Comparison of ENCODE assay signal across 19 cellular contexts in genomic region chr7:100682228-100682741, GRCh38. TPM values are rescaled to one million over a fixed set of nuclear protein-coding genes. Genes with fewer than 3 reads are reported as not detected.
A peak's percentile ranks its signal among the peaks of the same experiment; 100 is the strongest.
DNase-seq lines count a peak whose midpoint lies in the region; ATAC-seq and TF ChIP-seq lines count a peak whose summit lies in the region.
"Had no signal": no experiment of that assay in that cellular context is flagged by ENCODE, and none has a peak within 500 bp of the region (broad histone marks: within the 10 kb centered on the region; RNA-seq: fewer than 3 reads in every experiment).

No MANE protein-coding gene starts in this region.

- H3K9ac ChIP-seq in IMR-90 (ENCODE audit: low read depth, low read length): no peak overlapping the region
- H3K9ac ChIP-seq in neuronal stem cell (ENCODE audit: low read depth, low read length, poor library complexity): peak overlapping the region; percentile 4
- H3K9ac ChIP-seq in H9 (ENCODE audit: extremely low read depth, insufficient read length, low read length): no peak overlapping the region

- BruUV-seq in IMR-90 (replicated peaks; lab: Mats Ljungman, UMichigan): no TSS peak

- H3K79me1 ChIP-seq in IMR-90 (ENCODE audit: low read depth in 1 of 2, low read length in 2 of 2) (peaks cover 6 to 34% of the 10 kb centered on the region in 2 experiments; a peak in 3 of 4 replicates), neuronal stem cell (ENCODE audit: low read depth, low read length) (peaks cover 19% of the 10 kb centered on the region), H9 (ENCODE audit: insufficient read depth, low read depth, low read length, poor library complexity, severe bottlenecking) (no peaks in the 10 kb centered on the region)

- no peaks in the 10 kb centered on the region for H3K9me1 ChIP-seq in IMR-90 (ENCODE audit: insufficient read depth, low read length)

- H4K20me1 ChIP-seq in IMR-90 (ENCODE audit: insufficient read depth, low read length) (peaks cover 41% of the 10 kb centered on the region), H9 (ENCODE audit: control insufficient read depth, insufficient read depth, insufficient read length) (no peaks in the 10 kb centered on the region)

- no peak for TF ChIP-seq RAD21 in IMR-90 (IDR thresholded peaks at IDR 0.05; ENCODE audit: low read length)

- no peaks in the 10 kb centered on the region for H3K27me3 ChIP-seq in IMR-90 (ENCODE audit: control insufficient read depth, insufficient read depth, low read length)
- no peaks in the 10 kb centered on the region for H3K27me3 ChIP-seq in neuronal stem cell (ENCODE audit: control insufficient read depth in 3 of 3, insufficient read depth in 3 of 3, low read depth in 1 of 3, low read length in 3 of 3)
- H3K27me3 ChIP-seq in H9 (ENCODE audit: insufficient read depth, low read length): no peaks in the 10 kb centered on the region
- H3K27me3 ChIP-seq: right lobe of liver, SJSA1, stomach had no signal

- H4K8ac ChIP-seq in IMR-90 (ENCODE audit: low read depth in 2 of 2, low read length in 2 of 2) (no peak overlapping the region), neuronal stem cell (ENCODE audit: low read depth, low read length) (peak overlapping the region; percentile 17), H9 (replicated peaks; ENCODE audit: insufficient read length, low read depth, low read length) (no peak overlapping the region)

- no peaks in the 10 kb centered on the region for H3K23me2 ChIP-seq in H9 (ENCODE audit: insufficient read length, low read depth, low read length, poor library complexity, severe bottlenecking)

- peak overlapping the region; percentile 17 for H2AFZ ChIP-seq in IMR-90 (replicated peaks; ENCODE audit: low read length, poor library complexity)
- H2AFZ ChIP-seq in neuronal stem cell (ENCODE audit: low read length): no peak overlapping the region
- no peak overlapping the region for H2AFZ ChIP-seq in H9 (ENCODE audit: low read length)

- no peak overlapping the region for H2BK20ac ChIP-seq in IMR-90 (ENCODE audit: low read depth, low read length)
- no peak overlapping the region for H2BK20ac ChIP-seq in H9 (ENCODE audit: low read depth, low read length, poor library complexity, severe bottlenecking)

- H4K5ac ChIP-seq in IMR-90 (ENCODE audit: low read depth, low read length) (no peak overlapping the region), H9 (ENCODE audit: insufficient read length, low read depth, low read length) (no peak overlapping the region)

- TF ChIP-seq POLR2A in IMR-90 (IDR thresholded peaks at IDR 0.05; ENCODE audit: low read depth, low read length): no peak

- H3K4me1 ChIP-seq in IMR-90 (ENCODE audit: control insufficient read depth, insufficient read depth, low read length) (peaks cover 5% of the 10 kb centered on the region; the same call in 1 of the 2 replicates), neuronal stem cell (ENCODE audit: control insufficient read depth in 2 of 2, insufficient read depth in 1 of 2, low read depth in 1 of 2, low read length in 2 of 2) (peaks cover 0 to 2% of the 10 kb centered on the region in 2 donors), H9 (ENCODE audit: insufficient read depth, low read length) (no peaks in the 10 kb centered on the region)

- H3K4me3 Mint-ChIP-seq in T-helper 2 cell treated with Interferon-gamma antibody and Interleukin-4, amounts not matched to agents 5 μg/mL and 100 μg/mL, for 36 hours: no peak overlapping the region
- H3K4me3 Mint-ChIP-seq in H9: no peak overlapping the region
- H3K4me3 Mint-ChIP-seq: activated T-cell treated with anti-CD3 and anti-CD28 coated beads, Interleukin-2, amount 50 U/mL, for 72 hours; CD14-positive monocyte had no signal

- H2AK5ac ChIP-seq in IMR-90 (ENCODE audit: low read depth, low read length) (no peak overlapping the region), neuronal stem cell (ENCODE audit: low read depth, low read length) (no peak overlapping the region), H9 (ENCODE audit: insufficient read length, low read length) (no peak overlapping the region)

- H2BK15ac ChIP-seq in IMR-90 (ENCODE audit: low read depth, low read length): no peak overlapping the region
- no peak overlapping the region for H2BK15ac ChIP-seq in neuronal stem cell (ENCODE audit: low read length)
- H2BK15ac ChIP-seq in H9 (ENCODE audit: low read depth, low read length): no peak overlapping the region

- no peak overlapping the region for H2BK120ac ChIP-seq in IMR-90 (ENCODE audit: low read depth, low read length)
- no peak overlapping the region for H2BK120ac ChIP-seq in neuronal stem cell (ENCODE audit: low read depth, low read length)
- H2BK120ac ChIP-seq in H9 (ENCODE audit: low read depth, low read length, poor library complexity, severe bottlenecking): no peak overlapping the region

- peak; percentile 70 for DNase-seq in EL
- peak; percentile 45 for DNase-seq in IMR-90
- peak; percentile 53 for DNase-seq in astrocyte of the spinal cord (ENCODE audit: low read depth, low spot score)
- DNase-seq in neuronal stem cell (ENCODE audit: low spot score): no peak
- DNase-seq in T-helper 2 cell treated with Interferon-gamma antibody and Interleukin-4, amounts not matched to agents 5 μg/mL and 100 μg/mL, for 36 hours (ENCODE audit: low spot score): no peak
- no peak for DNase-seq in H9
- no peak for DNase-seq in GM10266 (ENCODE audit: extremely low spot score)
- DNase-seq: activated T-cell treated with anti-CD3 and anti-CD28 coated beads, Interleukin-2, amount 50 U/mL, for 72 hours; DND-41; Karpas-422; naive thymus-derived CD8-positive, alpha-beta T cell; NCI-H187 treated with DMSO at 0.1 percent for 48 hours; NCI-H748 treated with DMSO at 0.1 percent for 48 hours; stomach had no signal

- H3K36me3 ChIP-seq in IMR-90 (ENCODE audit: control insufficient read depth, insufficient read depth, low read length): peaks cover 91% of the 10 kb centered on the region
- H3K36me3 ChIP-seq in neuronal stem cell (replicated peaks in 1 of 2; ENCODE audit: control insufficient read depth in 2 of 2, insufficient read depth in 2 of 2, low read length in 2 of 2): peaks cover 68 to 100% of the 10 kb centered on the region in 2 donors

- ATAC-seq in IMR-90 (ENCODE audit: low read depth): peak; percentile 18; the same call in 1 of the 2 replicates
- no peak for ATAC-seq in HG03175 (IDR thresholded peaks at IDR 0.05; ENCODE audit: unreplicated experiment)
- ATAC-seq: lower lobe of right lung, right lobe of liver had no signal

- CTCF ChIA-PET in IMR-90 (lab: Yijun Ruan, JAX): no interaction called here

- H3K4ac ChIP-seq in IMR-90 (ENCODE audit: low read depth, low read length): no peak overlapping the region
- no peak overlapping the region for H3K4ac ChIP-seq in neuronal stem cell (ENCODE audit: low read length)
- no peak overlapping the region for H3K4ac ChIP-seq in H9 (ENCODE audit: low read depth, low read length)

- H3K56ac ChIP-seq in IMR-90 (ENCODE audit: extremely low read depth, insufficient read depth, low read length): no peak overlapping the region
- no peak overlapping the region for H3K56ac ChIP-seq in H9 (ENCODE audit: insufficient read length, low read depth, low read length)

- H3K36me3 Mint-ChIP-seq in T-helper 2 cell treated with Interferon-gamma antibody and Interleukin-4, amounts not matched to agents 5 μg/mL and 100 μg/mL, for 36 hours (ENCODE audit: low read depth): peaks cover 36% of the 10 kb centered on the region
- H3K36me3 Mint-ChIP-seq in H9 (ENCODE audit: insufficient read depth in 1 of 3, low read depth in 3 of 3): peaks cover 25 to 76% (median 73%) of the 10 kb centered on the region in 3 experiments

- H3K4me1 Mint-ChIP-seq in T-helper 2 cell treated with Interferon-gamma antibody and Interleukin-4, amounts not matched to agents 5 μg/mL and 100 μg/mL, for 36 hours (ENCODE audit: low read depth): peaks cover 8% of the 10 kb centered on the region
- peaks cover 2 to 14% of the 10 kb centered on the region in 2 experiments; a peak in 3 of 4 replicates for H3K4me1 Mint-ChIP-seq in H9

- H3K23ac ChIP-seq in IMR-90 (ENCODE audit: low read depth, low read length): no peak overlapping the region
- peak overlapping the region; percentile 73 for H3K23ac ChIP-seq in neuronal stem cell (ENCODE audit: low read depth, low read length, poor library complexity)
- no peak overlapping the region for H3K23ac ChIP-seq in H9 (ENCODE audit: insufficient read length, low read depth, low read length)

- no peaks in the 10 kb centered on the region for H3K9me3 Mint-ChIP-seq in T-helper 2 cell treated with Interferon-gamma antibody and Interleukin-4, amounts not matched to agents 5 μg/mL and 100 μg/mL, for 36 hours
- H3K9me3 Mint-ChIP-seq in H9: no peaks in the 10 kb centered on the region
- H3K9me3 Mint-ChIP-seq: activated T-cell treated with anti-CD3 and anti-CD28 coated beads, Interleukin-2, amount 50 U/mL, for 72 hours; naive thymus-derived CD8-positive, alpha-beta T cell had no signal

- intact Hi-C loops in IMR-90 (cut with micrococcal nuclease): no loop called here

- no peak overlapping the region for H3K14ac ChIP-seq in IMR-90 (replicated peaks; ENCODE audit: low read depth, low read length)
- no peak overlapping the region for H3K14ac ChIP-seq in neuronal stem cell (ENCODE audit: low read length)
- H3K14ac ChIP-seq in H9 (ENCODE audit: insufficient read depth, low read length): no peak overlapping the region

- H3K9me3 ChIP-seq in IMR-90 (ENCODE audit: control insufficient read depth, insufficient read depth, low read length): no peaks in the 10 kb centered on the region
- peaks cover 0 to 1% of the 10 kb centered on the region in 2 donors for H3K9me3 ChIP-seq in neuronal stem cell (replicated peaks in 1 of 2; ENCODE audit: control insufficient read depth in 2 of 2, insufficient read depth in 1 of 2, low read depth in 1 of 2, low read length in 2 of 2)
- no peaks in the 10 kb centered on the region for H3K9me3 ChIP-seq in H9 (ENCODE audit: control insufficient read depth, low read depth, low read length)
- H3K9me3 ChIP-seq: lower lobe of right lung, right lobe of liver, SJSA1, stomach had no signal

- H3K27ac ChIP-seq in IMR-90 (ENCODE audit: insufficient read depth, low read length): no peak overlapping the region
- H3K27ac ChIP-seq in neuronal stem cell (replicated peaks; ENCODE audit: low read length): no peak overlapping the region
- no peak overlapping the region for H3K27ac ChIP-seq in H9 (ENCODE audit: insufficient read length, low read depth, low read length)
- H3K27ac ChIP-seq: lower lobe of right lung, right lobe of liver, SJSA1 had no signal

- H3K18ac ChIP-seq in IMR-90 (ENCODE audit: low read depth, low read length): no peak overlapping the region
- no peak overlapping the region for H3K18ac ChIP-seq in neuronal stem cell (ENCODE audit: low read length)
- no peak overlapping the region for H3K18ac ChIP-seq in H9 (ENCODE audit: insufficient read length, low read depth, low read length)

- POLR2A ChIA-PET in IMR-90 (lab: Charles Lee; ENCODE audit: unreplicated experiment): no interaction called here

- in situ Hi-C loops in IMR-90 (cut with MboI; ENCODE audit: low sequenced_read_pairs) (no loop called here), astrocyte of the spinal cord (cut with HindIII; ENCODE audit: low sequenced_read_pairs) (no loop called here)

- H2BK5ac ChIP-seq in IMR-90 (ENCODE audit: low read depth, low read length, poor library complexity, severe bottlenecking) (no peak overlapping the region), neuronal stem cell (ENCODE audit: low read length) (peak overlapping the region; percentile 87), H9 (ENCODE audit: insufficient read length, low read length) (no peak overlapping the region)

- no peak overlapping the region for H3K4me2 ChIP-seq in IMR-90 (ENCODE audit: low read depth, low read length)
- no peak overlapping the region for H3K4me2 ChIP-seq in neuronal stem cell (ENCODE audit: insufficient read depth, low read length, poor library complexity, severe bottlenecking)
- no peak overlapping the region for H3K4me2 ChIP-seq in H9 (ENCODE audit: insufficient read depth, insufficient read length, low read length)

- no peaks in the 10 kb centered on the region for H3K79me2 ChIP-seq in H9 (ENCODE audit: insufficient read depth, low read length)

- TF ChIP-seq CTCF in IMR-90 (conservative IDR thresholded peaks at IDR 0.05; ENCODE audit: low read depth, low read length): no peak
- TF ChIP-seq CTCF in astrocyte of the spinal cord (IDR thresholded peaks at IDR 0.05; ENCODE audit: low read depth, low read length): no peak
- TF ChIP-seq CTCF in H9 (conservative IDR thresholded peaks at IDR 0.05): no peak
- TF ChIP-seq CTCF in GM10266 (IDR thresholded peaks at IDR 0.05; ENCODE audit: control insufficient read depth, insufficient read depth, low read depth, missing control alignments): no peak

- H3K27me3 Mint-ChIP-seq in T-helper 2 cell treated with Interferon-gamma antibody and Interleukin-4, amounts not matched to agents 5 μg/mL and 100 μg/mL, for 36 hours (ENCODE audit: low read depth): no peaks in the 10 kb centered on the region
- H3K27me3 Mint-ChIP-seq in H9 (ENCODE audit: low read depth): peaks cover 3% of the 10 kb centered on the region
- H3K27me3 Mint-ChIP-seq: naive thymus-derived CD8-positive, alpha-beta T cell had no signal

- no peak overlapping the region for H3T11ph ChIP-seq in H9 (ENCODE audit: low read length)

- WGBS in IMR-90 (ENCODE audit: extremely low coverage in 2 of 2, insufficient read length in 1 of 2), 2 experiments: 81% methylated on average over 5 of the region's 25 CpGs; no CpG with 5 or more reads in 1 of the 2 experiments
- no CpG with 5 or more reads among the region's 25 CpGs for WGBS in neuronal stem cell (ENCODE audit: extremely low coverage in 2 of 2, insufficient read length in 2 of 2, insufficient replicate concordance in 1 of 2), 2 donors
- WGBS in H9 (ENCODE audit: extremely low coverage, insufficient read length, low lambda C conversion rate): no CpG with 5 or more reads among the region's 25 CpGs

- dilution Hi-C loops in IMR-90 (cut with HindIII; ENCODE audit: low sequenced_read_pairs, unreplicated experiment): no loop called here

- H2BK12ac ChIP-seq in neuronal stem cell (ENCODE audit: low read length): no peak overlapping the region
- no peak overlapping the region for H2BK12ac ChIP-seq in H9 (ENCODE audit: insufficient read length, low read depth, low read length)

- peak overlapping the region; percentile 86 for H2AK9ac ChIP-seq in IMR-90 (replicated peaks; ENCODE audit: low read depth, low read length, poor library complexity)

- no peak overlapping the region for H4K91ac ChIP-seq in IMR-90 (ENCODE audit: insufficient read depth, low read depth, low read length)
- H4K91ac ChIP-seq in neuronal stem cell (ENCODE audit: low read depth, low read length, poor library complexity): no peak overlapping the region
- no peak overlapping the region for H4K91ac ChIP-seq in H9 (ENCODE audit: insufficient read length, low read depth, low read length)

- H3K4me3 ChIP-seq in IMR-90 (ENCODE audit: insufficient read depth, low read depth, low read length) (no peak overlapping the region), astrocyte of the spinal cord (ENCODE audit: low read depth, low read length) (no peak overlapping the region), neuronal stem cell (ENCODE audit: low read length in 2 of 2) (no peak overlapping the region)
- H3K4me3 ChIP-seq: lower lobe of right lung, right lobe of liver, SJSA1, stomach had no signal

- no peak overlapping the region for H3K27ac Mint-ChIP-seq in T-helper 2 cell treated with Interferon-gamma antibody and Interleukin-4, amounts not matched to agents 5 μg/mL and 100 μg/mL, for 36 hours
- no peak overlapping the region for H3K27ac Mint-ChIP-seq in H9
- H3K27ac Mint-ChIP-seq: activated T-cell treated with anti-CD3 and anti-CD28 coated beads, Interleukin-2, amount 50 U/mL, for 72 hours had no signal

RNA-seq across cellular contexts. Expression of gene GNB2, which starts 8.7 kb away (rescaled TPM):
- total RNA-seq in IMR-90 (2012; rRNA removed) (62.0 and 67.5 TPM in 2 replicates), H9 (2021) (171 and 174 TPM in 2 replicates)
- polyA plus RNA-seq in IMR-90 (2012; rRNA removed): 245 and 279 TPM in 2 replicates
- polyA plus RNA-seq in IMR-90 (2012; cell fraction: cytosol; rRNA removed): 186 and 472 TPM in 2 replicates
- polyA plus RNA-seq in IMR-90 (2012; cell fraction: nucleus; rRNA removed; ENCODE audit: low replicate concordance): 166 and 348 TPM in 2 replicates
- 110 TPM for polyA plus RNA-seq in neuronal stem cell (2013, experiment 1 of 2)
- 110 TPM for polyA plus RNA-seq in neuronal stem cell (2013, experiment 2 of 2)

RNA-seq across cellular contexts. Expression of gene GIGYF1, which starts 11.8 kb away (rescaled TPM):
- 3.0 and 3.3 TPM in 2 replicates for total RNA-seq in IMR-90 (2012; rRNA removed)
- 10.7 and 11.6 TPM in 2 replicates for polyA plus RNA-seq in IMR-90 (2012; rRNA removed)
- polyA plus RNA-seq in IMR-90 (2012; cell fraction: cytosol; rRNA removed): 3.3 and 4.8 TPM in 2 replicates
- 80.8 and 113 TPM in 2 replicates for polyA plus RNA-seq in IMR-90 (2012; cell fraction: nucleus; rRNA removed; ENCODE audit: low replicate concordance)
- polyA plus RNA-seq in neuronal stem cell (2013, experiment 1 of 2): 29.2 TPM
- polyA plus RNA-seq in neuronal stem cell (2013, experiment 2 of 2): 28.5 TPM
- 101 and 104 TPM in 2 replicates for total RNA-seq in H9 (2021)

RNA-seq across cellular contexts. Expression of gene POP7, which starts 23.6 kb away (rescaled TPM):
- total RNA-seq in IMR-90 (2012; rRNA removed): 14.9 and 16.9 TPM in 2 replicates
- polyA plus RNA-seq in IMR-90 (2012; rRNA removed): 38.0 and 50.5 TPM in 2 replicates
- 50.9 and 63.4 TPM in 2 replicates for polyA plus RNA-seq in IMR-90 (2012; cell fraction: cytosol; rRNA removed)
- polyA plus RNA-seq in IMR-90 (2012; cell fraction: nucleus; rRNA removed; ENCODE audit: low replicate concordance): 12.0 and 23.5 TPM in 2 replicates
- polyA plus RNA-seq in neuronal stem cell (2013, experiment 1 of 2): 50.2 TPM
- 53.7 TPM for polyA plus RNA-seq in neuronal stem cell (2013, experiment 2 of 2)
- total RNA-seq in H9 (2021): 96.7 and 96.9 TPM in 2 replicates

RNA-seq across cellular contexts. Expression of gene ACTL6B, which starts 26.0 kb away (rescaled TPM):
- total RNA-seq in IMR-90 (2012; rRNA removed) (not detected in 2 replicates), H9 (2021) (0.33 and 0.50 TPM in 2 replicates)
- not detected in 2 replicates for polyA plus RNA-seq in IMR-90 (2012; rRNA removed)
- polyA plus RNA-seq in IMR-90 (2012; cell fraction: cytosol; rRNA removed): not detected in 2 replicates
- polyA plus RNA-seq in IMR-90 (2012; cell fraction: nucleus; rRNA removed; ENCODE audit: low replicate concordance): not detected in 2 replicates
- 0.07 TPM for polyA plus RNA-seq in neuronal stem cell (2013, experiment 1 of 2)
- polyA plus RNA-seq in neuronal stem cell (2013, experiment 2 of 2): 0.04 TPM
- total RNA-seq: activated T-cell treated with anti-CD3 and anti-CD28 coated beads, Interleukin-2, amount 50 U/mL, for 72 hours; lower lobe of right lung; naive thymus-derived CD8-positive, alpha-beta T cell; right lobe of liver; SJSA1 had no signal
- polyA plus RNA-seq: CD14-positive monocyte; naive thymus-derived CD8-positive, alpha-beta T cell had no signal

RNA-seq across cellular contexts. Expression of gene EPO, which starts 38.0 kb away (rescaled TPM):
- total RNA-seq in IMR-90 (2012; rRNA removed): not detected in 2 replicates
- not detected in 2 replicates for polyA plus RNA-seq in IMR-90 (2012; rRNA removed)
- not detected in 2 replicates for polyA plus RNA-seq in IMR-90 (2012; cell fraction: cytosol; rRNA removed)
- 0.12 and 0.15 TPM in 2 replicates for polyA plus RNA-seq in IMR-90 (2012; cell fraction: nucleus; rRNA removed; ENCODE audit: low replicate concordance)
- 0.07 TPM for polyA plus RNA-seq in neuronal stem cell (2013, experiment 1 of 2)
- polyA plus RNA-seq in neuronal stem cell (2013, experiment 2 of 2): 0.14 TPM
- 0.33 and 0.44 TPM in 2 replicates for total RNA-seq in H9 (2021)
- total RNA-seq: lower lobe of right lung; naive thymus-derived CD8-positive, alpha-beta T cell; SJSA1; stomach had no signal
- polyA plus RNA-seq: CD14-positive monocyte; naive thymus-derived CD8-positive, alpha-beta T cell; stomach had no signal

Comparison
In these comparisons a context has a peak if more than half of its experiments do, and no peak if none do; other contexts are left out.
1. DNase-seq: peak in EL (single experiment), IMR-90 (single experiment) and astrocyte of the spinal cord (single experiment); none in neuronal stem cell (single experiment), T-helper 2 cell treated with Interferon-gamma antibody and Interleukin-4, amounts not matched to agents 5 μg/mL and 100 μg/mL, for 36 hours (single experiment), H9 (single experiment) and GM10266 (single experiment).
2. RNA of gene GIGYF1, which starts 11.8 kb away (total RNA-seq): 101 to 104 TPM in H9; 3.0 to 3.3 TPM in IMR-90; every median in the first group is over 10 times any median in the second.